1 cellular context compared by ENCODE assay signal in the genomic region with DNA sequence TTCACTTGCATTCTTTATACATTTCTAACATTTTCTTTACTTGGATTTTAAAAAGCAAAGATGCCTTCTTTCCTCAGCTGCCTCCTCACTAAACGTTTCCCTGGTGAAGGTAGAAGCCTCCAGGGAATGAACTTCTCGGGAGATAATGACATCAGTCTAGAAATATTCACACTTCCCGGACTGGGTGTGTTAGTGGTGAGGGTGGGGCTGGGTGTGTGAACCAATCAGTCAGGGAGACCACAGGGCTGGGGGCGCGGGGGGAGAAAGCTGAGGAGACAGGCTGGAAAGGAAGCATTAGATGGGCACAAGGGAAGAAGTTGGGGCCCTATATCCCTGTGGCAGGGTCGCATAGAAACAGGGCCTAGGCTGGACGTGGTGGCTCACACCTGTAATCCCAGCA.
TF ChIP-seq lines count a peak whose summit lies in the region.

No MANE protein-coding gene starts in this region.

TF ChIP-seq in HCT116, 20 proteins besides CTCF, POLR2A, EP300 and RAD21 (continued from another document):
- TF ChIP-seq, protein P1, sequence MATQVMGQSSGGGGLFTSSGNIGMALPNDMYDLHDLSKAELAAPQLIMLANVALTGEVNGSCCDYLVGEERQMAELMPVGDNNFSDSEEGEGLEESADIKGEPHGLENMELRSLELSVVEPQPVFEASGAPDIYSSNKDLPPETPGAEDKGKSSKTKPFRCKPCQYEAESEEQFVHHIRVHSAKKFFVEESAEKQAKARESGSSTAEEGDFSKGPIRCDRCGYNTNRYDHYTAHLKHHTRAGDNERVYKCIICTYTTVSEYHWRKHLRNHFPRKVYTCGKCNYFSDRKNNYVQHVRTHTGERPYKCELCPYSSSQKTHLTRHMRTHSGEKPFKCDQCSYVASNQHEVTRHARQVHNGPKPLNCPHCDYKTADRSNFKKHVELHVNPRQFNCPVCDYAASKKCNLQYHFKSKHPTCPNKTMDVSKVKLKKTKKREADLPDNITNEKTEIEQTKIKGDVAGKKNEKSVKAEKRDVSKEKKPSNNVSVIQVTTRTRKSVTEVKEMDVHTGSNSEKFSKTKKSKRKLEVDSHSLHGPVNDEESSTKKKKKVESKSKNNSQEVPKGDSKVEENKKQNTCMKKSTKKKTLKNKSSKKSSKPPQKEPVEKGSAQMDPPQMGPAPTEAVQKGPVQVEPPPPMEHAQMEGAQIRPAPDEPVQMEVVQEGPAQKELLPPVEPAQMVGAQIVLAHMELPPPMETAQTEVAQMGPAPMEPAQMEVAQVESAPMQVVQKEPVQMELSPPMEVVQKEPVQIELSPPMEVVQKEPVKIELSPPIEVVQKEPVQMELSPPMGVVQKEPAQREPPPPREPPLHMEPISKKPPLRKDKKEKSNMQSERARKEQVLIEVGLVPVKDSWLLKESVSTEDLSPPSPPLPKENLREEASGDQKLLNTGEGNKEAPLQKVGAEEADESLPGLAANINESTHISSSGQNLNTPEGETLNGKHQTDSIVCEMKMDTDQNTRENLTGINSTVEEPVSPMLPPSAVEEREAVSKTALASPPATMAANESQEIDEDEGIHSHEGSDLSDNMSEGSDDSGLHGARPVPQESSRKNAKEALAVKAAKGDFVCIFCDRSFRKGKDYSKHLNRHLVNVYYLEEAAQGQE (IDR thresholded peaks at IDR 0.05; ENCODE audit: low read depth), result no peak
- TF ChIP-seq CEBPB (IDR thresholded peaks at IDR 0.05; ENCODE audit: low read depth) (no peak), EGR1 (IDR thresholded peaks at IDR 0.05; ENCODE audit: low read depth) (no peak), SIN3A (IDR thresholded peaks at IDR 0.05; ENCODE audit: low read depth) (no peak), YY1 (IDR thresholded peaks at IDR 0.05; ENCODE audit: extremely low read depth, insufficient replicate concordance, low read depth, low read length) (no peak), TCF7L2 (IDR thresholded peaks at IDR 0.05; ENCODE audit: borderline replicate concordance, extremely low read depth, insufficient read depth, insufficient read length) (no peak)
- TF ChIP-seq, protein P2, sequence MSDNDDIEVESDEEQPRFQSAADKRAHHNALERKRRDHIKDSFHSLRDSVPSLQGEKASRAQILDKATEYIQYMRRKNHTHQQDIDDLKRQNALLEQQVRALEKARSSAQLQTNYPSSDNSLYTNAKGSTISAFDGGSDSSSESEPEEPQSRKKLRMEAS (IDR thresholded peaks at IDR 0.05), result no peak
- TF ChIP-seq, protein P3, sequence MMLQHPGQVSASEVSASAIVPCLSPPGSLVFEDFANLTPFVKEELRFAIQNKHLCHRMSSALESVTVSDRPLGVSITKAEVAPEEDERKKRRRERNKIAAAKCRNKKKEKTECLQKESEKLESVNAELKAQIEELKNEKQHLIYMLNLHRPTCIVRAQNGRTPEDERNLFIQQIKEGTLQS (IDR thresholded peaks at IDR 0.05), result no peak
TF ChIP-seq in HCT116: peak in this region for 0.
